Comparison of ENCODE assay signal across 11 cellular contexts in genomic region chr17:66347661-66348604, GRCh38. TPM values are rescaled to one million over a fixed set of nuclear protein-coding genes. Genes with fewer than 3 reads are reported as not detected.
DNase-seq lines count a peak whose midpoint lies in the region; ATAC-seq and TF ChIP-seq lines count a peak whose summit lies in the region.
"Had no signal": no experiment of that assay in that cellular context is flagged by ENCODE, and none has a peak within 500 bp of the region (broad histone marks: within the 10 kb centered on the region; RNA-seq: fewer than 3 reads in every experiment).

No MANE protein-coding gene starts in this region.

- peaks cover 18% of the 10 kb centered on the region for H3K36me3 Mint-ChIP-seq in activated CD8-positive, alpha-beta T cell treated with anti-CD3 and anti-CD28 coated beads for 36 hours (ENCODE audit: low read depth)
- H3K36me3 Mint-ChIP-seq in activated CD8-positive, alpha-beta T cell treated with anti-CD3 and anti-CD28 coated beads, Interleukin-2, amount 10 ng/mL, durations not matched to agents 7 days and 5 days (ENCODE audit: low read depth) = peaks cover 18% of the 10 kb centered on the region

- peak; percentile 36 for DNase-seq in activated CD8-positive, alpha-beta T cell treated with anti-CD3 and anti-CD28 coated beads for 36 hours
- no peak for DNase-seq in activated CD8-positive, alpha-beta T cell treated with anti-CD3 and anti-CD28 coated beads, Interleukin-2, amount 10 ng/mL, durations not matched to agents 7 days and 5 days
- peak; percentile 20 for DNase-seq in NCI-H2029 (lab: John Stamatoyannopoulos, UW)
- DNase-seq in astrocyte of the spinal cord (ENCODE audit: low read depth, low spot score) = peak; percentile 70
- no peak for DNase-seq in osteoblast (ENCODE audit: insufficient read length, low spot score, missing footprints)
- DNase-seq in C1 segment of cervical spinal cord (lab: John Stamatoyannopoulos, UW) = no peak
- DNase-seq: CD4-positive, alpha-beta T cell; glutamatergic neuron had no signal

- POLR2A ChIA-PET in activated CD8-positive, alpha-beta T cell treated with anti-CD3 and anti-CD28 coated beads for 36 hours (lab: Charles Lee) = interaction anchor here (1.2 to 1.5 kb wide), 2 partner anchors 19 to 26 kb away, joined by 3 to 4 read pairs; no protein-coding TSS in a partner anchor
- POLR2A ChIA-PET in activated CD8-positive, alpha-beta T cell treated with anti-CD3 and anti-CD28 coated beads, Interleukin-2, amount 10 ng/mL, durations not matched to agents 7 days and 5 days (lab: Charles Lee) = no interaction called here

- no peak for TF ChIP-seq CTCF in activated CD8-positive, alpha-beta T cell treated with anti-CD3 and anti-CD28 coated beads for 36 hours (IDR thresholded peaks at IDR 0.05)
- TF ChIP-seq CTCF in astrocyte of the spinal cord (IDR thresholded peaks at IDR 0.05; ENCODE audit: low read depth, low read length) = no peak
- TF ChIP-seq CTCF in osteoblast (IDR thresholded peaks at IDR 0.05; ENCODE audit: extremely low read depth, low read depth, low read length) = no peak

- CTCF ChIA-PET in activated CD8-positive, alpha-beta T cell treated with anti-CD3 and anti-CD28 coated beads for 36 hours (lab: Charles Lee) = interaction anchor here (1.9 kb wide), 1 partner anchor 34 kb away, joined by 5 read pairs; no protein-coding TSS in a partner anchor
- CTCF ChIA-PET in activated CD8-positive, alpha-beta T cell treated with anti-CD3 and anti-CD28 coated beads, Interleukin-2, amount 10 ng/mL, durations not matched to agents 7 days and 5 days (lab: Charles Lee) = interaction anchor here (1.2 to 1.6 kb wide), 2 partner anchors 15 to 50 kb away, joined by 4 to 5 read pairs; no protein-coding TSS in a partner anchor

- H3K9me3 Mint-ChIP-seq in activated CD8-positive, alpha-beta T cell treated with anti-CD3 and anti-CD28 coated beads for 36 hours = no peaks in the 10 kb centered on the region
- no peaks in the 10 kb centered on the region for H3K9me3 Mint-ChIP-seq in activated CD8-positive, alpha-beta T cell treated with anti-CD3 and anti-CD28 coated beads, Interleukin-2, amount 10 ng/mL, durations not matched to agents 7 days and 5 days (ENCODE audit: insufficient read depth)
- H3K9me3 Mint-ChIP-seq: CD4-positive, alpha-beta T cell had no signal

- H4K20me1 ChIP-seq in osteoblast (ENCODE audit: insufficient read depth, low read length) = peaks cover 46% of the 10 kb centered on the region

- in situ Hi-C loops in astrocyte of the spinal cord (cut with HindIII; ENCODE audit: low sequenced_read_pairs) = no loop called here

- no peaks in the 10 kb centered on the region for H3K27me3 ChIP-seq in osteoblast (ENCODE audit: insufficient read depth, low read length)
- H3K27me3 ChIP-seq: SJSA1 had no signal

- H3K27ac ChIP-seq in osteoblast (ENCODE audit: low read depth, low read length) = peak overlapping the region; percentile 16

- intact Hi-C loops in activated CD8-positive, alpha-beta T cell treated with anti-CD3 and anti-CD28 coated beads for 36 hours (cut with micrococcal nuclease) = loop anchor here (5.0 kb wide), 1 partner anchor 36 kb away; no protein-coding TSS in a partner anchor

- H3K27ac Mint-ChIP-seq in activated CD8-positive, alpha-beta T cell treated with anti-CD3 and anti-CD28 coated beads for 36 hours = peak overlapping the region; percentile 64
- H3K27ac Mint-ChIP-seq in activated CD8-positive, alpha-beta T cell treated with anti-CD3 and anti-CD28 coated beads, Interleukin-2, amount 10 ng/mL, durations not matched to agents 7 days and 5 days = no peak overlapping the region
- H3K27ac Mint-ChIP-seq: CD4-positive, alpha-beta T cell had no signal

- no peak overlapping the region for H3K4me3 ChIP-seq in astrocyte of the spinal cord (ENCODE audit: low read depth, low read length)
- no peak overlapping the region for H3K4me3 ChIP-seq in osteoblast (ENCODE audit: insufficient read depth, low read length)
- H3K4me3 ChIP-seq: SJSA1 had no signal

- no peak overlapping the region for H2AFZ ChIP-seq in osteoblast (ENCODE audit: low read length)

- peak overlapping the region; percentile 41 for H3K4me2 ChIP-seq in osteoblast (ENCODE audit: insufficient read depth, low read length)

- no peaks in the 10 kb centered on the region for H3K36me3 ChIP-seq in osteoblast (ENCODE audit: insufficient read depth, low read length)
- H3K36me3 ChIP-seq: SJSA1 had no signal

- peaks cover 66% of the 10 kb centered on the region for H3K4me1 Mint-ChIP-seq in activated CD8-positive, alpha-beta T cell treated with anti-CD3 and anti-CD28 coated beads for 36 hours (ENCODE audit: low read depth)
- H3K4me1 Mint-ChIP-seq in activated CD8-positive, alpha-beta T cell treated with anti-CD3 and anti-CD28 coated beads, Interleukin-2, amount 10 ng/mL, durations not matched to agents 7 days and 5 days (ENCODE audit: low read depth) = peaks cover 60% of the 10 kb centered on the region

- no peak overlapping the region for H3K4me3 Mint-ChIP-seq in activated CD8-positive, alpha-beta T cell treated with anti-CD3 and anti-CD28 coated beads for 36 hours
- H3K4me3 Mint-ChIP-seq in activated CD8-positive, alpha-beta T cell treated with anti-CD3 and anti-CD28 coated beads, Interleukin-2, amount 10 ng/mL, durations not matched to agents 7 days and 5 days = no peak overlapping the region
- H3K4me3 Mint-ChIP-seq: CD4-positive, alpha-beta T cell had no signal

- no peaks in the 10 kb centered on the region for H3K27me3 Mint-ChIP-seq in activated CD8-positive, alpha-beta T cell treated with anti-CD3 and anti-CD28 coated beads for 36 hours
- H3K27me3 Mint-ChIP-seq in activated CD8-positive, alpha-beta T cell treated with anti-CD3 and anti-CD28 coated beads, Interleukin-2, amount 10 ng/mL, durations not matched to agents 7 days and 5 days (ENCODE audit: low read depth) = no peaks in the 10 kb centered on the region
- H3K27me3 Mint-ChIP-seq: CD4-positive, alpha-beta T cell had no signal

- H3K79me2 ChIP-seq in osteoblast (ENCODE audit: insufficient read depth, low read length) = peaks cover 90% of the 10 kb centered on the region

- H3K4me1 ChIP-seq in osteoblast (ENCODE audit: insufficient read depth, low read length) = peaks cover 31% of the 10 kb centered on the region

- no peaks in the 10 kb centered on the region for H3K9me3 ChIP-seq in osteoblast (ENCODE audit: low read depth, low read length)
- H3K9me3 ChIP-seq: SJSA1 had no signal

- peak; percentile 50 for ATAC-seq in activated CD8-positive, alpha-beta T cell treated with anti-CD3 and anti-CD28 coated beads for 36 hours
- no peak for ATAC-seq in activated CD8-positive, alpha-beta T cell treated with anti-CD3 and anti-CD28 coated beads, Interleukin-2, amount 10 ng/mL, durations not matched to agents 7 days and 5 days
- ATAC-seq in HG02852 (IDR thresholded peaks at IDR 0.05; ENCODE audit: unreplicated experiment) = no peak
- ATAC-seq in HG02885 (IDR thresholded peaks at IDR 0.05; ENCODE audit: poor library complexity, unreplicated experiment) = no peak

RNA-seq across cellular contexts. Expression of gene PRKCA, which starts 45.5 kb away (rescaled TPM):
- total RNA-seq in activated CD8-positive, alpha-beta T cell treated with anti-CD3 and anti-CD28 coated beads for 36 hours = 10 to 100 TPM; 84.4 to 87.9 TPM
- total RNA-seq in activated CD8-positive, alpha-beta T cell treated with anti-CD3 and anti-CD28 coated beads, Interleukin-2, amount 10 ng/mL, durations not matched to agents 7 days and 5 days = 10 to 100 TPM; 74.1 to 76.9 TPM
- total RNA-seq in osteoblast = 42.7 and 46.0 TPM in 2 replicates

Comparison
In these comparisons a context has a peak if more than half of its experiments do, and no peak if none do; other contexts are left out.
1. DNase-seq: peak in activated CD8-positive, alpha-beta T cell treated with anti-CD3 and anti-CD28 coated beads for 36 hours (single experiment), NCI-H2029 (single experiment) and astrocyte of the spinal cord (single experiment); none in activated CD8-positive, alpha-beta T cell treated with anti-CD3 and anti-CD28 coated beads, Interleukin-2, amount 10 ng/mL, durations not matched to agents 7 days and 5 days (single experiment), osteoblast (single experiment) and C1 segment of cervical spinal cord (0 of 14).